ENCODE assay signal across 27 cellular contexts in genomic region chr6:141526985-141527384, GRCh38.
"Had no signal": no experiment of that assay in that cellular context is flagged by ENCODE, and none has a peak within 500 bp of the region (broad histone marks: within the 10 kb centered on the region; RNA-seq: fewer than 3 reads in every experiment).

No MANE protein-coding gene starts in this region.

- H3K36me3 ChIP-seq: ascending aorta, cardiac muscle cell had no signal

- H3K36me3 Mint-ChIP-seq: activated naive CD8-positive, alpha-beta T cell treated with anti-CD3 and anti-CD28 coated beads for 36 hours had no signal

- H3K27ac ChIP-seq: ascending aorta, cardiac muscle cell, RWPE1 had no signal

- H3K27ac Mint-ChIP-seq: activated CD4-positive, alpha-beta T cell treated with anti-CD3 and anti-CD28 coated beads, Interleukin-2, amount 10 ng/mL, durations not matched to agents 24 days and 14 days; activated CD8-positive, alpha-beta T cell treated with anti-CD3 and anti-CD28 coated beads for 36 hours; activated naive CD8-positive, alpha-beta T cell treated with anti-CD3 and anti-CD28 coated beads for 36 hours; activated T-cell treated with anti-CD3 and anti-CD28 coated beads, Interleukin-2, amount 50 U/mL, for 72 hours; activated T-helper 17 cell treated with anti-CD3 and anti-CD28 coated beads, Interleukin-2, amount 50 U/mL, for 72 hours; T-helper 1 cell treated with Interleukin-12 subunit alpha and Interleukin-12 subunit beta and Interleukin-4 antibody, amounts not matched to agents 30 μg/mL and 1 μg/mL, for 36 hours; T-helper 2 cell treated with Interferon-gamma antibody and Interleukin-4, amounts not matched to agents 5 μg/mL and 100 μg/mL, for 36 hours had no signal

- H3K27me3 ChIP-seq: ascending aorta, cardiac muscle cell had no signal

- H3K4me3 ChIP-seq: ascending aorta, cardiac muscle cell had no signal

- ATAC-seq: activated CD8-positive, alpha-beta T cell treated with anti-CD3 and anti-CD28 coated beads for 36 hours; activated T-cell treated with anti-CD3 and anti-CD28 coated beads, Interleukin-2, amount 50 U/mL, for 72 hours; activated T-helper 17 cell treated with anti-CD3 and anti-CD28 coated beads, Interleukin-2, amount 50 U/mL, for 72 hours; PC-3; Right ventricle myocardium inferior had no signal

- H3K4me1 Mint-ChIP-seq: activated CD4-positive, alpha-beta T cell treated with anti-CD3 and anti-CD28 coated beads, Interleukin-2, amount 10 ng/mL, durations not matched to agents 24 days and 14 days; activated naive CD8-positive, alpha-beta T cell treated with anti-CD3 and anti-CD28 coated beads for 36 hours; activated T-helper 17 cell treated with anti-CD3 and anti-CD28 coated beads, Interleukin-2, amount 50 U/mL, for 72 hours; central memory CD8-positive, alpha-beta T cell had no signal

- H3K9me3 Mint-ChIP-seq: activated CD4-positive, alpha-beta T cell treated with anti-CD3 and anti-CD28 coated beads, Interleukin-2, amount 10 ng/mL, durations not matched to agents 24 days and 14 days; activated CD8-positive, alpha-beta T cell treated with anti-CD3 and anti-CD28 coated beads for 36 hours; activated T-cell treated with anti-CD3 and anti-CD28 coated beads, Interleukin-2, amount 50 U/mL, for 72 hours; activated T-helper 17 cell treated with anti-CD3 and anti-CD28 coated beads, Interleukin-2, amount 50 U/mL, for 72 hours; central memory CD8-positive, alpha-beta T cell; T-helper 1 cell treated with Interleukin-12 subunit alpha and Interleukin-12 subunit beta and Interleukin-4 antibody, amounts not matched to agents 30 μg/mL and 1 μg/mL, for 36 hours; T-helper 2 cell treated with Interferon-gamma antibody and Interleukin-4, amounts not matched to agents 5 μg/mL and 100 μg/mL, for 36 hours had no signal

- DNase-seq: activated CD4-positive, alpha-beta T cell treated with anti-CD3 and anti-CD28 coated beads, Interleukin-2, amount 10 ng/mL, durations not matched to agents 24 days and 14 days; activated CD4-positive, alpha-beta T cell treated with anti-CD3 and anti-CD28 coated beads, Interleukin-2, amount 50 U/mL, for 4 hours; activated CD8-positive, alpha-beta T cell treated with anti-CD3 and anti-CD28 coated beads for 36 hours; activated effector memory CD4-positive, alpha-beta T cell treated with anti-CD3 and anti-CD28 coated beads, Interleukin-2, amount 50 U/mL, for 16 hours; activated naive CD4-positive, alpha-beta T cell; activated naive CD4-positive, alpha-beta T cell treated with anti-CD3 and anti-CD28 coated beads, Interleukin-2, amount 50 U/mL, for 16 hours; activated naive CD8-positive, alpha-beta T cell treated with anti-CD3 and anti-CD28 coated beads for 36 hours; activated T-cell treated with anti-CD3 and anti-CD28 coated beads, Interleukin-2, amount 50 U/mL, for 1 hour; activated T-cell treated with anti-CD3 and anti-CD28 coated beads, Interleukin-2, amount 50 U/mL, for 72 hours; amygdala; NCI-H1105; NCI-H1417 treated with DMSO at 0.1 percent for 48 hours; NCI-H187 treated with DMSO at 0.1 percent for 48 hours; NCI-H2081; NCI-H345; NCI-H524 treated with DMSO at 0.1 percent for 48 hours; PC-3 had no signal

- FAIRE-seq: RCC 7860, TTC549 had no signal

- H3K27me3 Mint-ChIP-seq: activated CD8-positive, alpha-beta T cell treated with anti-CD3 and anti-CD28 coated beads for 36 hours; activated naive CD8-positive, alpha-beta T cell treated with anti-CD3 and anti-CD28 coated beads for 36 hours; activated T-helper 17 cell treated with anti-CD3 and anti-CD28 coated beads, Interleukin-2, amount 50 U/mL, for 72 hours; central memory CD8-positive, alpha-beta T cell had no signal

- H3K4me3 Mint-ChIP-seq: activated CD4-positive, alpha-beta T cell treated with anti-CD3 and anti-CD28 coated beads, Interleukin-2, amount 10 ng/mL, durations not matched to agents 24 days and 14 days; activated CD8-positive, alpha-beta T cell treated with anti-CD3 and anti-CD28 coated beads for 36 hours; activated naive CD8-positive, alpha-beta T cell treated with anti-CD3 and anti-CD28 coated beads for 36 hours; activated T-cell treated with anti-CD3 and anti-CD28 coated beads, Interleukin-2, amount 50 U/mL, for 72 hours; activated T-helper 17 cell treated with anti-CD3 and anti-CD28 coated beads, Interleukin-2, amount 50 U/mL, for 72 hours; central memory CD8-positive, alpha-beta T cell; T-helper 1 cell treated with Interleukin-12 subunit alpha and Interleukin-12 subunit beta and Interleukin-4 antibody, amounts not matched to agents 30 μg/mL and 1 μg/mL, for 36 hours; T-helper 2 cell treated with Interferon-gamma antibody and Interleukin-4, amounts not matched to agents 5 μg/mL and 100 μg/mL, for 36 hours had no signal

- H3K9me3 ChIP-seq: ascending aorta had no signal

- H3K4me1 ChIP-seq: ascending aorta had no signal
